In the genomic region with DNA sequence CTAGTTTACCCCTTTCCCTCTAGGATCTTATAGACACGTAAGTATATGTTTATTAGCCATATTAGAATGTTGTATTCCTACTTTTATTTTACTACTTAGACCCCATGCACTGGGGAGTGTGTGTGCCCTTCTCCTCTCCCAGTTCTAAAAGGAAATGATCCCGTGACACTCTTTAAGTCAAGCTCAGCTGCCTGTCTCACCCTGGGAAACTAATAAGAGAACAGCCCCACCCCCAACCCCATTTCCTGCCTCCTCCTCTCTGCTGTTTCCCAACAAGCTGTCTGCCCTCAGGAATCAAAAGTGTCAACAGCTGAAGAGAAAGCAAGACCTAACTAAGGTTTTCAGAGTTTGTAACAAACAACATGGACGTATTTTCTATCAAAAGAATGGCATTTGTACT, we compare ENCODE assay signal across 11 cellular contexts.
DNase-seq lines count a peak whose midpoint lies in the region; ATAC-seq and TF ChIP-seq lines count a peak whose summit lies in the region.
"Had no signal": no experiment of that assay in that cellular context is flagged by ENCODE, and none has a peak within 500 bp of the region (broad histone marks: within the 10 kb centered on the region; RNA-seq: fewer than 3 reads in every experiment).

No MANE protein-coding gene starts in this region.

- no TSS peak for BruUV-seq in PC-9 (replicated peaks; lab: Mats Ljungman, UMichigan)

- peaks cover 4% of the 10 kb centered on the region for H3K36me3 Mint-ChIP-seq in activated T-helper 1 cell treated with anti-CD3 and anti-CD28 coated beads, Interleukin-12 subunit alpha, Interleukin-12 subunit beta, Interleukin-2, Interleukin-4 antibody, amounts not matched to agents 30 ng/mL and 10 ng/mL and 1 ng/mL, durations not matched to agents 14 hours and 24 hours and 36 hours (ENCODE audit: low read depth)

- no peaks in the 10 kb centered on the region for H4K20me1 ChIP-seq in BLaER1
- H4K20me1 ChIP-seq in PC-9 (ENCODE audit: insufficient read depth): no peaks in the 10 kb centered on the region

- no peaks in the 10 kb centered on the region for H3K27me3 Mint-ChIP-seq in activated T-helper 1 cell treated with anti-CD3 and anti-CD28 coated beads, Interleukin-12 subunit alpha, Interleukin-12 subunit beta, Interleukin-2, Interleukin-4 antibody, amounts not matched to agents 30 ng/mL and 10 ng/mL and 1 ng/mL, durations not matched to agents 14 hours and 24 hours and 36 hours (ENCODE audit: insufficient read depth)
- H3K27me3 Mint-ChIP-seq: activated naive CD8-positive, alpha-beta T cell treated with anti-CD3 and anti-CD28 coated beads, Interleukin-2, amount 10 ng/mL, durations not matched to agents 7 days and 5 days; naive thymus-derived CD4-positive, alpha-beta T cell had no signal

- H3K9me3 ChIP-seq in BLaER1 (peaks cover 45% of the 10 kb centered on the region), colonic mucosa (no peaks in the 10 kb centered on the region), lower lobe of right lung (peaks cover 4% of the 10 kb centered on the region), PC-9 (ENCODE audit: insufficient read depth, low read depth) (no peaks in the 10 kb centered on the region)

- intact Hi-C loops in colonic mucosa (cut with DNase I): no loop called here
- intact Hi-C loops in lower lobe of right lung (cut with DNase I): no loop called here
- intact Hi-C loops in PC-9 (cut with micrococcal nuclease; ENCODE audit: unreplicated experiment): no loop called here
- intact Hi-C loops in activated T-helper 1 cell treated with anti-CD3 and anti-CD28 coated beads, Interleukin-12 subunit alpha, Interleukin-12 subunit beta, Interleukin-2, Interleukin-4 antibody, amounts not matched to agents 30 ng/mL and 10 ng/mL and 1 ng/mL, durations not matched to agents 14 hours and 24 hours and 36 hours (cut with micrococcal nuclease): no loop called here

- TF ChIP-seq CTCF in colonic mucosa (IDR thresholded peaks at IDR 0.05) (no peak), lower lobe of right lung (IDR thresholded peaks at IDR 0.05) (no peak), PC-9 (conservative IDR thresholded peaks at IDR 0.05) (no peak)

- POLR2A ChIA-PET in PC-9 (lab: Charles Lee; ENCODE audit: unreplicated experiment): no interaction called here

- peak; percentile 53 to 72 for ATAC-seq in lower lobe of right lung
- ATAC-seq: naive thymus-derived CD4-positive, alpha-beta T cell had no signal

- peaks cover 6% of the 10 kb centered on the region for H3K4me1 Mint-ChIP-seq in activated T-helper 1 cell treated with anti-CD3 and anti-CD28 coated beads, Interleukin-12 subunit alpha, Interleukin-12 subunit beta, Interleukin-2, Interleukin-4 antibody, amounts not matched to agents 30 ng/mL and 10 ng/mL and 1 ng/mL, durations not matched to agents 14 hours and 24 hours and 36 hours (ENCODE audit: low read depth)

- CTCF ChIA-PET in PC-9 (lab: Charles Lee): interaction anchor here (0.6 kb wide), 1 partner anchor 8 kb away, joined by 3 read pairs; no protein-coding TSS in a partner anchor

- no peaks in the 10 kb centered on the region for H3K9me2 ChIP-seq in PC-9 (ENCODE audit: insufficient read depth)

- no peak overlapping the region for H3K4me3 Mint-ChIP-seq in activated T-helper 1 cell treated with anti-CD3 and anti-CD28 coated beads, Interleukin-12 subunit alpha, Interleukin-12 subunit beta, Interleukin-2, Interleukin-4 antibody, amounts not matched to agents 30 ng/mL and 10 ng/mL and 1 ng/mL, durations not matched to agents 14 hours and 24 hours and 36 hours
- H3K4me3 Mint-ChIP-seq: activated naive CD8-positive, alpha-beta T cell treated with anti-CD3 and anti-CD28 coated beads, Interleukin-2, amount 10 ng/mL, durations not matched to agents 7 days and 5 days; naive thymus-derived CD4-positive, alpha-beta T cell had no signal

- H3K9ac ChIP-seq in BLaER1 (no peak overlapping the region), colonic mucosa (ENCODE audit: low read depth in 2 of 2, low read length in 2 of 2) (no peak overlapping the region)

- H3K79me2 ChIP-seq in PC-9 (ENCODE audit: low read depth): no peaks in the 10 kb centered on the region

- no peaks in the 10 kb centered on the region for H3F3A ChIP-seq in PC-9 (ENCODE audit: insufficient read depth, low read depth)

- H3K36me3 ChIP-seq in BLaER1: no peaks in the 10 kb centered on the region
- no peaks in the 10 kb centered on the region for H3K36me3 ChIP-seq in colonic mucosa
- no peaks in the 10 kb centered on the region for H3K36me3 ChIP-seq in lower lobe of right lung
- no peaks in the 10 kb centered on the region for H3K36me3 ChIP-seq in PC-9 (ENCODE audit: low read depth)

- H3K4me2 ChIP-seq in BLaER1 (peak overlapping the region; percentile 56), PC-9 (no peak overlapping the region)

- peak overlapping the region; percentile 57 for H3K27ac ChIP-seq in BLaER1
- H3K27ac ChIP-seq in colonic mucosa: no peak overlapping the region
- no peak overlapping the region for H3K27ac ChIP-seq in lower lobe of right lung
- H3K27ac ChIP-seq in PC-9: no peak overlapping the region

- H3K27ac Mint-ChIP-seq in activated T-helper 1 cell treated with anti-CD3 and anti-CD28 coated beads, Interleukin-12 subunit alpha, Interleukin-12 subunit beta, Interleukin-2, Interleukin-4 antibody, amounts not matched to agents 30 ng/mL and 10 ng/mL and 1 ng/mL, durations not matched to agents 14 hours and 24 hours and 36 hours: no peak overlapping the region
- H3K27ac Mint-ChIP-seq: activated naive CD8-positive, alpha-beta T cell treated with anti-CD3 and anti-CD28 coated beads, Interleukin-2, amount 10 ng/mL, durations not matched to agents 7 days and 5 days; naive thymus-derived CD4-positive, alpha-beta T cell had no signal

- H3K9me3 Mint-ChIP-seq in activated T-helper 1 cell treated with anti-CD3 and anti-CD28 coated beads, Interleukin-12 subunit alpha, Interleukin-12 subunit beta, Interleukin-2, Interleukin-4 antibody, amounts not matched to agents 30 ng/mL and 10 ng/mL and 1 ng/mL, durations not matched to agents 14 hours and 24 hours and 36 hours: peaks cover 11% of the 10 kb centered on the region

- DNase-seq in MV-4-11 (lab: John Stamatoyannopoulos, UW) (peak; percentile 78), colonic mucosa (peak; percentile 35), lower lobe of right lung (peak; percentile 72), PC-9 (no peak), SKM-1 (lab: John Stamatoyannopoulos, UW; ENCODE audit: unreplicated experiment) (no peak), C1 segment of cervical spinal cord (lab: John Stamatoyannopoulos, UW) (no peak)
- DNase-seq in activated T-helper 1 cell treated with anti-CD3 and anti-CD28 coated beads, Interleukin-12 subunit alpha, Interleukin-12 subunit beta, Interleukin-2, Interleukin-4 antibody, amounts not matched to agents 30 ng/mL and 10 ng/mL and 1 ng/mL, durations not matched to agents 14 hours and 24 hours and 36 hours (ENCODE audit: low spot score): no peak
- DNase-seq: activated naive CD8-positive, alpha-beta T cell treated with anti-CD3 and anti-CD28 coated beads, Interleukin-2, amount 10 ng/mL, durations not matched to agents 7 days and 5 days; naive thymus-derived CD4-positive, alpha-beta T cell; NCI-H345 had no signal

- no peak overlapping the region for H2AFZ ChIP-seq in PC-9

- no peak overlapping the region for H3K4me3 ChIP-seq in BLaER1
- no peak overlapping the region for H3K4me3 ChIP-seq in colonic mucosa
- no peak overlapping the region for H3K4me3 ChIP-seq in lower lobe of right lung
- no peak overlapping the region for H3K4me3 ChIP-seq in PC-9

- H3K27me3 ChIP-seq in BLaER1: no peaks in the 10 kb centered on the region
- H3K27me3 ChIP-seq in colonic mucosa: no peaks in the 10 kb centered on the region
- no peaks in the 10 kb centered on the region for H3K27me3 ChIP-seq in lower lobe of right lung (ENCODE audit: low read depth)
- no peaks in the 10 kb centered on the region for H3K27me3 ChIP-seq in PC-9 (ENCODE audit: insufficient read depth, low read depth)

- H3K4me1 ChIP-seq in BLaER1 (peaks cover 53% of the 10 kb centered on the region), colonic mucosa (no peaks in the 10 kb centered on the region), lower lobe of right lung (peaks cover 57% of the 10 kb centered on the region), PC-9 (replicated peaks; ENCODE audit: insufficient read depth) (no peaks in the 10 kb centered on the region)

Comparison
In these comparisons a context has a peak if more than half of its experiments do, and no peak if none do; other contexts are left out.
1. DNase-seq: peak in MV-4-11 (single experiment), colonic mucosa (single experiment) and lower lobe of right lung (single experiment); none in PC-9 (0 of 2), SKM-1 (single experiment), C1 segment of cervical spinal cord (0 of 14) and activated T-helper 1 cell treated with anti-CD3 and anti-CD28 coated beads, Interleukin-12 subunit alpha, Interleukin-12 subunit beta, Interleukin-2, Interleukin-4 antibody, amounts not matched to agents 30 ng/mL and 10 ng/mL and 1 ng/mL, durations not matched to agents 14 hours and 24 hours and 36 hours (single experiment).